Comparison of ENCODE assay signal across 12 cellular contexts in genomic region chr1:241600496-241600901, GRCh38. TPM values are rescaled to one million over a fixed set of nuclear protein-coding genes. Genes with fewer than 3 reads are reported as not detected.
A peak's percentile ranks its signal among the peaks of the same experiment; 100 is the strongest.
DNase-seq lines count a peak whose midpoint lies in the region; ATAC-seq and TF ChIP-seq lines count a peak whose summit lies in the region.
"Had no signal": no experiment of that assay in that cellular context is flagged by ENCODE, and none has a peak within 500 bp of the region (broad histone marks: within the 10 kb centered on the region; RNA-seq: fewer than 3 reads in every experiment).

No MANE protein-coding gene starts in this region.

- no peak overlapping the region for H2AFZ ChIP-seq in MM.1S (ENCODE audit: low read length)

- no peaks in the 10 kb centered on the region for H3K9me3 ChIP-seq in CD4-positive, alpha-beta T cell (ENCODE audit: control insufficient read depth, low read length)
- no peaks in the 10 kb centered on the region for H3K9me3 ChIP-seq in MM.1S (replicated peaks; ENCODE audit: insufficient read depth, low read length)
- H3K9me3 ChIP-seq: BLaER1, esophagus muscularis mucosa, neutrophil had no signal

- H3K4me3 ChIP-seq in MM.1S (ENCODE audit: low read length): no peak overlapping the region
- H3K4me3 ChIP-seq: BLaER1, esophagus muscularis mucosa had no signal

- no peaks in the 10 kb centered on the region for H4K20me1 ChIP-seq in MM.1S (ENCODE audit: insufficient read depth, low read length)
- H4K20me1 ChIP-seq: BLaER1 had no signal

- ATAC-seq in stimulated activated naive CD8-positive, alpha-beta T cell treated with anti-CD3 and anti-CD28 coated beads, Interleukin-15, Interleukin-2, amounts not matched to agents 100 U/mL and 50 U/mL, for 24 hours: peak; percentile 22
- ATAC-seq in stimulated activated naive CD8-positive, alpha-beta T cell treated with anti-CD3 and anti-CD28 coated beads, Interleukin-15, amount 100 ng/mL, for 72 hours: no peak
- peak; percentile 70 for ATAC-seq in HG02840 (IDR thresholded peaks at IDR 0.05; ENCODE audit: low FRiP score, unreplicated experiment)
- ATAC-seq in CD4-positive, alpha-beta T cell (ENCODE audit: poor library complexity): no peak

- H3K4me2 ChIP-seq in MM.1S (ENCODE audit: low read depth, low read length): no peak overlapping the region
- H3K4me2 ChIP-seq: BLaER1 had no signal

- POLR2A ChIA-PET in CD4-positive, alpha-beta T cell (lab: Charles Lee): no interaction called here

- no peaks in the 10 kb centered on the region for H3K4me1 ChIP-seq in MM.1S (ENCODE audit: low read length)
- H3K4me1 ChIP-seq: esophagus muscularis mucosa had no signal

- H3K9me2 ChIP-seq in MM.1S (replicated peaks; ENCODE audit: insufficient read depth, low read length): no peaks in the 10 kb centered on the region

- H3K27ac Mint-ChIP-seq in stimulated activated naive CD8-positive, alpha-beta T cell treated with anti-CD3 and anti-CD28 coated beads, Interleukin-15, amount 100 ng/mL, for 72 hours: no peak overlapping the region
- peak overlapping the region; percentile 17 for H3K27ac Mint-ChIP-seq in stimulated activated naive CD8-positive, alpha-beta T cell treated with anti-CD3 and anti-CD28 coated beads, Interleukin-15, Interleukin-2, amounts not matched to agents 100 ng/mL and 50 ng/mL, for 24 hours
- H3K27ac Mint-ChIP-seq in CD4-positive, alpha-beta T cell: no peak overlapping the region

- no peaks in the 10 kb centered on the region for H3K27me3 Mint-ChIP-seq in stimulated activated naive CD8-positive, alpha-beta T cell treated with anti-CD3 and anti-CD28 coated beads, Interleukin-15, amount 100 ng/mL, for 72 hours
- H3K27me3 Mint-ChIP-seq in stimulated activated naive CD8-positive, alpha-beta T cell treated with anti-CD3 and anti-CD28 coated beads, Interleukin-15, Interleukin-2, amounts not matched to agents 100 ng/mL and 50 ng/mL, for 24 hours: no peaks in the 10 kb centered on the region
- no peaks in the 10 kb centered on the region for H3K27me3 Mint-ChIP-seq in CD4-positive, alpha-beta T cell

- no peak overlapping the region for H3K27ac ChIP-seq in CD4-positive, alpha-beta T cell (ENCODE audit: low read depth, low read length)
- no peak overlapping the region for H3K27ac ChIP-seq in MM.1S (ENCODE audit: low read length)
- H3K27ac ChIP-seq: BLaER1, esophagus muscularis mucosa, neutrophil had no signal

- H3K9me3 Mint-ChIP-seq in stimulated activated naive CD8-positive, alpha-beta T cell treated with anti-CD3 and anti-CD28 coated beads, Interleukin-15, amount 100 ng/mL, for 72 hours: no peaks in the 10 kb centered on the region
- no peaks in the 10 kb centered on the region for H3K9me3 Mint-ChIP-seq in stimulated activated naive CD8-positive, alpha-beta T cell treated with anti-CD3 and anti-CD28 coated beads, Interleukin-15, Interleukin-2, amounts not matched to agents 100 ng/mL and 50 ng/mL, for 24 hours
- H3K9me3 Mint-ChIP-seq in CD4-positive, alpha-beta T cell: no peaks in the 10 kb centered on the region

- CTCF ChIA-PET in CD4-positive, alpha-beta T cell (lab: Charles Lee): no interaction called here

- no peaks in the 10 kb centered on the region for H3K4me1 Mint-ChIP-seq in stimulated activated naive CD8-positive, alpha-beta T cell treated with anti-CD3 and anti-CD28 coated beads, Interleukin-15, amount 100 ng/mL, for 72 hours
- H3K4me1 Mint-ChIP-seq in stimulated activated naive CD8-positive, alpha-beta T cell treated with anti-CD3 and anti-CD28 coated beads, Interleukin-15, Interleukin-2, amounts not matched to agents 100 ng/mL and 50 ng/mL, for 24 hours (ENCODE audit: low read depth): peaks cover 30% of the 10 kb centered on the region
- no peaks in the 10 kb centered on the region for H3K4me1 Mint-ChIP-seq in CD4-positive, alpha-beta T cell (ENCODE audit: low read depth)

- no peak for DNase-seq in stimulated activated naive CD8-positive, alpha-beta T cell treated with anti-CD3 and anti-CD28 coated beads, Interleukin-15, Interleukin-2, amounts not matched to agents 100 U/mL and 50 U/mL, for 24 hours
- DNase-seq in stimulated activated naive CD8-positive, alpha-beta T cell treated with anti-CD3 and anti-CD28 coated beads, Interleukin-15, amount 100 ng/mL, for 72 hours: no peak
- DNase-seq in NOMO-1 treated with DMSO at 0.1 percent for 48 hours (lab: John Stamatoyannopoulos, UW; ENCODE audit: unreplicated experiment) (peak; percentile 73), DMS79 treated with DMSO at 0.1 percent for 48 hours (lab: John Stamatoyannopoulos, UW) (no peak), MM.1S (no peak)
- no peak for DNase-seq in CD4-positive, alpha-beta T cell

- no peaks in the 10 kb centered on the region for H3K27me3 ChIP-seq in CD4-positive, alpha-beta T cell (ENCODE audit: control insufficient read depth, insufficient read depth, low read length)
- no peaks in the 10 kb centered on the region for H3K27me3 ChIP-seq in MM.1S (replicated peaks; ENCODE audit: insufficient read depth, low read length)
- H3K27me3 ChIP-seq: BLaER1, esophagus muscularis mucosa, neutrophil had no signal

- no peak overlapping the region for H3K9ac ChIP-seq in MM.1S (ENCODE audit: low read length)
- H3K9ac ChIP-seq: BLaER1 had no signal

- no peak overlapping the region for H3K4me3 Mint-ChIP-seq in stimulated activated naive CD8-positive, alpha-beta T cell treated with anti-CD3 and anti-CD28 coated beads, Interleukin-15, amount 100 ng/mL, for 72 hours
- no peak overlapping the region for H3K4me3 Mint-ChIP-seq in stimulated activated naive CD8-positive, alpha-beta T cell treated with anti-CD3 and anti-CD28 coated beads, Interleukin-15, Interleukin-2, amounts not matched to agents 100 ng/mL and 50 ng/mL, for 24 hours
- H3K4me3 Mint-ChIP-seq in CD4-positive, alpha-beta T cell: no peak overlapping the region

- H3K36me3 Mint-ChIP-seq in stimulated activated naive CD8-positive, alpha-beta T cell treated with anti-CD3 and anti-CD28 coated beads, Interleukin-15, Interleukin-2, amounts not matched to agents 100 ng/mL and 50 ng/mL, for 24 hours (ENCODE audit: low read depth): peaks cover 45% of the 10 kb centered on the region
- peaks cover 10% of the 10 kb centered on the region for H3K36me3 Mint-ChIP-seq in CD4-positive, alpha-beta T cell (ENCODE audit: low read depth)

- TF ChIP-seq CTCF in CD4-positive, alpha-beta T cell (IDR thresholded peaks at IDR 0.05): no peak
- TF ChIP-seq CTCF in MM.1S (IDR thresholded peaks at IDR 0.05; ENCODE audit: low read length): no peak

- no peaks in the 10 kb centered on the region for H3K36me3 ChIP-seq in MM.1S (replicated peaks; ENCODE audit: insufficient read depth, low read length)
- H3K36me3 ChIP-seq: esophagus muscularis mucosa, neutrophil had no signal

- H3F3A ChIP-seq in MM.1S (ENCODE audit: insufficient read depth, low read length): no peaks in the 10 kb centered on the region

- intact Hi-C loops in CD4-positive, alpha-beta T cell (cut with DNase I, micrococcal nuclease): no loop called here

- H3K79me2 ChIP-seq in MM.1S (ENCODE audit: low read length): no peaks in the 10 kb centered on the region

RNA-seq across cellular contexts. Expression of gene CHML, which starts 39.7 kb away (rescaled TPM):
- 10 to 100 TPM in 1 of 2 experiments, 1 to 10 TPM in 1; 9.1 to 10.3 TPM for total RNA-seq in CD4-positive, alpha-beta T cell

RNA-seq across cellular contexts. Expression of gene OPN3, which starts 39.7 kb away (rescaled TPM):
- 1 to 10 TPM; 1.9 to 2.3 TPM for total RNA-seq in CD4-positive, alpha-beta T cell

RNA-seq across cellular contexts. Expression of gene WDR64, which starts 51.6 kb away (rescaled TPM):
- under 1 TPM in 1 of 2 experiments, not detected in 1; 0.67 TPM for total RNA-seq in CD4-positive, alpha-beta T cell
- total RNA-seq: esophagus muscularis mucosa, temporal lobe had no signal

Comparison
In these comparisons a context has a peak if more than half of its experiments do, and no peak if none do; other contexts are left out.
1. ATAC-seq: peak in stimulated activated naive CD8-positive, alpha-beta T cell treated with anti-CD3 and anti-CD28 coated beads, Interleukin-15, Interleukin-2, amounts not matched to agents 100 U/mL and 50 U/mL, for 24 hours (single experiment) and HG02840 (single experiment); none in stimulated activated naive CD8-positive, alpha-beta T cell treated with anti-CD3 and anti-CD28 coated beads, Interleukin-15, amount 100 ng/mL, for 72 hours (single experiment) and CD4-positive, alpha-beta T cell (single experiment).